In the genomic region with DNA sequence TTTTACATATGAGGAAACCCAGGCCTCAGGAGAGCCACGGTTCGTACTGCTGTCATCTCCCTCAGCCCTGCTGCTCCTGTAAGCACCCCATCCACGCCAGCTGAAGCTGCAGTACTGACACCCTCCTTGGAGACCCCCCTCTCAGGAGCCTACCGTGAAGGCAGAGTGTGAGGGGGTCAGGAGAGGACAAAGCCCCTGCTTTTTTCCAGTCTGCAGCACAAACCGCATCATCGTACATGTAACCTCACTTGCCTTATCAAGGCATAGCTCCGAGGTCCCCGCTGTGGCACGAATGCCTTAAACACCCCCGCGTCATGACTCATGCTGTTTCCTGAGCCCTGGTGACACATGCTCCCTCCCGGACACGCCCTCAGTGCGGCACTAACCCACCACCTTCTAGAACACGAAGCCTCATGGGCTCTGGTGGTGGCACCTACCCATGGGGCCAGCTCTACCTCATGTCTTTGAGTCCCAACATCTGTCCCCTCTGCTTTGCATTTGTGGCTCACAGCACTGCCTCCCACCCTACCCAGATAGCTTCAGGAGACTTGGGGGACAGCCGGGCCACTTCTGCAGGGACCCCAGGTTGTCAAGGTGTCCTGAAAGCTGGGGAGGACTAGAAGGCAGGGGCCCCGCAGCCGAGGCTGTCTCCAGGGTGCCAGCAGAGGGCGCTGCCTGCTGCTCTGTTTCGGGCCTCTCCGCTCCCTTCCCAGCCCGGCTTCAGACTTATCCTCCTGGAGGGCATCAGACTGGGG, we compare ENCODE assay signal across 8 cellular contexts. TPM values are rescaled to one million over a fixed set of nuclear protein-coding genes. Genes with fewer than 3 reads are reported as not detected.
DNase-seq lines count a peak whose midpoint lies in the region; ATAC-seq and TF ChIP-seq lines count a peak whose summit lies in the region.

No MANE protein-coding gene starts in this region.

- TF ChIP-seq CTCF in A673 (conservative IDR thresholded peaks at IDR 0.05; ENCODE audit: low read depth, low read length): peak; percentile 93
- peak; percentile 90 for TF ChIP-seq CTCF in mucosa of descending colon (IDR thresholded peaks at IDR 0.05)

- no peak overlapping the region for H3K4me3 ChIP-seq in A673 (ENCODE audit: low read depth, low read length, poor library complexity, severe bottlenecking)
- no peak overlapping the region for H3K4me3 ChIP-seq in mucosa of descending colon

- H3K9me3 ChIP-seq in A673 (ENCODE audit: low read depth, low read length, poor library complexity, severe bottlenecking) (no peaks in the 10 kb centered on the region), mucosa of descending colon (no peaks in the 10 kb centered on the region)

- intact Hi-C loops in A673 (cut with micrococcal nuclease; ENCODE audit: unreplicated experiment): loop anchor here (1.0 to 5.0 kb wide), 2 partner anchors 37 to 133 kb away; no protein-coding TSS in a partner anchor
- intact Hi-C loops in mucosa of descending colon (cut with DNase I, micrococcal nuclease): no loop called here

- peak; percentile 28 for ATAC-seq in GM18909 (IDR thresholded peaks at IDR 0.05; ENCODE audit: poor library complexity, unreplicated experiment)
- peak; percentile 54 for ATAC-seq in mucosa of descending colon
- no peak for ATAC-seq in HG03521 (IDR thresholded peaks at IDR 0.05; ENCODE audit: unreplicated experiment)

- peak; percentile 93 for DNase-seq in A673 (ENCODE audit: low spot score)
- peak; percentile 68 for DNase-seq in NCI-H460 (ENCODE audit: extremely low read depth, low read depth)
- DNase-seq in activated CD4-positive, alpha-beta T cell treated with anti-CD3 and anti-CD28 coated beads, Interleukin-2, amount 50 U/mL, for 24 hours (ENCODE audit: low read depth in 1 of 2, low spot score in 1 of 2): peak; percentile 86 to 96
- DNase-seq in dermis microvascular lymphatic vessel endothelial cell (ENCODE audit: low read depth in 2 of 2): peak; percentile 40 to 88
- DNase-seq in mucosa of descending colon: peak; percentile 80 to 92 (median 83)
- DNase-seq in stimulated activated CD8-positive, alpha-beta memory T cell treated with anti-CD3 and anti-CD28 coated beads, Interleukin-2, amount 100 ng/mL, for 48 hours (ENCODE audit: low read depth in 2 of 2): peak; percentile 87 to 94

- no TSS peak for BruUV-seq in A673 (replicated peaks; lab: Mats Ljungman, UMichigan)

- no peaks in the 10 kb centered on the region for H3K27me3 ChIP-seq in A673 (replicated peaks; ENCODE audit: insufficient read depth, low read depth, low read length, poor library complexity)

- POLR2A ChIA-PET in A673 (lab: Charles Lee; ENCODE audit: low non-redundant PET): no interaction called here

- H3K36me3 ChIP-seq in A673 (ENCODE audit: insufficient read depth, low read length, poor library complexity, severe bottlenecking) (no peaks in the 10 kb centered on the region), mucosa of descending colon (ENCODE audit: low read depth) (no peaks in the 10 kb centered on the region)

- H3K4me1 ChIP-seq in A673 (ENCODE audit: insufficient read depth, low read length, poor library complexity, severe bottlenecking) (peaks cover 29% of the 10 kb centered on the region), mucosa of descending colon (ENCODE audit: low read depth) (peaks cover 45% of the 10 kb centered on the region)

- CTCF ChIA-PET in A673 (lab: Charles Lee): interaction anchor here (0.5 to 1.9 kb wide), 5 partner anchors 9 to 132 kb away, joined by 3 to 10 read pairs (median 6); no protein-coding TSS in a partner anchor

- H3K27ac ChIP-seq in A673 (ENCODE audit: low read depth, low read length, poor library complexity, severe bottlenecking): peak overlapping the region; percentile 36

RNA-seq across cellular contexts. Expression of a gene that starts 4.9 kb away (rescaled TPM):
- 133 and 138 TPM in 2 replicates for total RNA-seq in A673 (2021)
- total RNA-seq in NCI-H460 (2014; rRNA removed; shearing (Covaris generic)): 36.5 and 42.7 TPM in 2 replicates
- polyA plus RNA-seq in NCI-H460 (2014; cell fraction: nucleus; rRNA removed): 7.6 and 14.2 TPM in 2 replicates
- 17.5 and 25.9 TPM in 2 replicates for total RNA-seq in dermis microvascular lymphatic vessel endothelial cell
- 100 to 1,000 TPM; 156 to 422 (median 385) TPM for total RNA-seq in mucosa of descending colon

RNA-seq across cellular contexts. Expression of a gene that starts 21.7 kb away (rescaled TPM):
- 22.1 and 25.4 TPM in 2 replicates for total RNA-seq in A673 (2021)
- total RNA-seq in NCI-H460 (2014; rRNA removed; shearing (Covaris generic)): 3.9 and 4.2 TPM in 2 replicates
- polyA plus RNA-seq in NCI-H460 (2014; cell fraction: nucleus; rRNA removed): 33.3 and 34.1 TPM in 2 replicates
- 1.7 and 2.7 TPM in 2 replicates for total RNA-seq in dermis microvascular lymphatic vessel endothelial cell
- 10 to 100 TPM; 12.9 to 17.9 (median 16.4) TPM for total RNA-seq in mucosa of descending colon

RNA-seq across cellular contexts. Expression of a gene that starts 33.0 kb away (rescaled TPM):
- total RNA-seq in A673 (2021) (not detected in 2 replicates), dermis microvascular lymphatic vessel endothelial cell (not detected in 2 replicates), mucosa of descending colon (10 to 100 TPM in 2 of 3 donors, 1 to 10 TPM in 1; 6.9 to 17.8 (median 13.1) TPM)
- total RNA-seq in NCI-H460 (2014; rRNA removed; shearing (Covaris generic)): not detected in 2 replicates
- polyA plus RNA-seq in NCI-H460 (2014; cell fraction: nucleus; rRNA removed): not detected in 2 replicates

RNA-seq across cellular contexts. Expression of a gene that starts 50.8 kb away (rescaled TPM):
- total RNA-seq in A673 (2021) (51.3 and 51.5 TPM in 2 replicates), dermis microvascular lymphatic vessel endothelial cell (5.3 and 6.7 TPM in 2 replicates), mucosa of descending colon (10 to 100 TPM; 10.7 to 15.9 (median 15.6) TPM)
- 32.3 and 36.8 TPM in 2 replicates for total RNA-seq in NCI-H460 (2014; rRNA removed; shearing (Covaris generic))
- 86.5 and 90.6 TPM in 2 replicates for polyA plus RNA-seq in NCI-H460 (2014; cell fraction: nucleus; rRNA removed)
